9 cellular contexts compared by ENCODE assay signal in the genomic region with DNA sequence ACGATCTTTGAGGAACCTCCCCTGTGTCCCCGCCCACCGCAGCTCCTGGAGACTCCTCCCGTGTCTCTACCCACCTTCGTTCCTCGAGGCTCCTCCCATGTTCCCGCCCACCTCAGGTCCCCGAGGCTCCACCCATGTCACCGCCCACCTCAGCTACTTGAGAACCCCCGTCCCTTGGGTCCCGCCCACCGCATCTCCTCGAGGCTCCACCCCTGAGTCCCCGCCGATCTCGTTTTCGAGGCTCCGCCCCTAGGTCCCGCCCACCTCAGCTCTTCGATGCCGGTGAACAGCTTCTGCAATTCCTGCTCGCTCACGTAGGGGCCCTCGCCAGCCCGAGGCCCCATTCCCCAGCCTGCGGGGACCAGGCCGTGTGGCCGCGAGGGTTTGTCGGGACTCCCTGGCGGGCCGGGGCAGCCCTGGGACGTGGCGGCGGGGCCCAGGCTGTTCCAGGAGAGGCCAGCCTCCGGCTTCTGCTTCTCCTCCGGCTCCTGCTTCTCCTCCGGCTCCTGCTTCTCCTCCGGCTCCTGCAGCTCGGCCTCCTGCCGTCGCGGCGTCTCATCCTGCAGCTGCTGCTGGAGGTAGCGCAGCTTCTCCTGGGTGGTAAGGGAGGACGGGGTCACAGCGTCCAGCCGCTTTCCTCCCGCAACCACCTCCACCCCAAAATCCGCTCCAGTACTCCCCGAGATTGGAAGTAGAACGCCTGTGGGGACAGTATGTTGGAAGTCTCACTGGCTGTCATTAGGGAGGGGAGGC. TPM values are rescaled to one million over a fixed set of nuclear protein-coding genes. Genes with fewer than 3 reads are reported as not detected.
A peak's percentile ranks its signal among the peaks of the same experiment; 100 is the strongest.
DNase-seq lines count a peak whose midpoint lies in the region; ATAC-seq and TF ChIP-seq lines count a peak whose summit lies in the region.
"Had no signal": no experiment of that assay in that cellular context is flagged by ENCODE, and none has a peak within 500 bp of the region (broad histone marks: within the 10 kb centered on the region; RNA-seq: fewer than 3 reads in every experiment).

No MANE protein-coding gene starts in this region.

- ATAC-seq in HG03097 (IDR thresholded peaks at IDR 0.05; ENCODE audit: low FRiP score, unreplicated experiment) = no peak
- ATAC-seq in HG03095 (IDR thresholded peaks at IDR 0.05; ENCODE audit: unreplicated experiment) = no peak
- no peak for ATAC-seq in HG03139 (IDR thresholded peaks at IDR 0.05; ENCODE audit: unreplicated experiment)

- H3K27ac ChIP-seq in KMS-11 (no peak overlapping the region), fibroblast of lung (ENCODE audit: insufficient read depth, low read length) (no peak overlapping the region), sigmoid colon (no peak overlapping the region)

- TF ChIP-seq POLR2A in sigmoid colon (IDR thresholded peaks at IDR 0.05) = no peak

- intact Hi-C loops in sigmoid colon (cut with DNase I) = no loop called here

- H3K79me2 ChIP-seq in KMS-11 (ENCODE audit: insufficient read depth, low read depth) (no peaks in the 10 kb centered on the region), fibroblast of lung (ENCODE audit: control insufficient read depth, insufficient read depth, low read length) (no peaks in the 10 kb centered on the region)

- 51 to 59% methylated on average over 52 of the region's 52 CpGs for WGBS in sigmoid colon, 2 donors

- H3K9me3 ChIP-seq in fibroblast of lung (ENCODE audit: control insufficient read depth, insufficient read depth, low read depth, low read length) (no peaks in the 10 kb centered on the region), sigmoid colon (no peaks in the 10 kb centered on the region)

- no peaks in the 10 kb centered on the region for H3K36me3 ChIP-seq in KMS-11 (ENCODE audit: insufficient read depth)
- no peaks in the 10 kb centered on the region for H3K36me3 ChIP-seq in fibroblast of lung (ENCODE audit: control insufficient read depth, insufficient read depth, low read length)
- no peaks in the 10 kb centered on the region for H3K36me3 ChIP-seq in sigmoid colon

- TF ChIP-seq CTCF in KMS-11 (conservative IDR thresholded peaks at IDR 0.05; ENCODE audit: low read depth, low read length) (no peak), fibroblast of lung (conservative IDR thresholded peaks at IDR 0.05 in 1 of 2, IDR thresholded peaks at IDR 0.05 in 1 of 2; ENCODE audit: low read depth in 1 of 2, low read length in 2 of 2) (no peak), sigmoid colon (IDR thresholded peaks at IDR 0.05) (no peak)

- peak overlapping the region; percentile 72; the same call in 1 of the 2 replicates for H2AFZ ChIP-seq in KMS-11 (ENCODE audit: low read depth)
- no peak overlapping the region for H2AFZ ChIP-seq in fibroblast of lung (ENCODE audit: low read length)

- H3K4me3 ChIP-seq in KMS-11 (IDR thresholded peaks at IDR 0.05; ENCODE audit: insufficient read depth, low read depth, low read length) = no peak overlapping the region
- H3K4me3 ChIP-seq in fibroblast of lung (replicated peaks in 1 of 4; ENCODE audit: control extremely low read depth in 1 of 4, insufficient read depth in 1 of 4, low read depth in 3 of 4, low read length in 4 of 4) = no peak overlapping the region
- H3K4me3 ChIP-seq in sigmoid colon = no peak overlapping the region

- H3K27me3 ChIP-seq in KMS-11 (ENCODE audit: insufficient read depth, low read depth) = peaks cover 3% of the 10 kb centered on the region; the same call in 1 of the 2 replicates
- no peaks in the 10 kb centered on the region for H3K27me3 ChIP-seq in fibroblast of lung (ENCODE audit: control insufficient read depth, insufficient read depth, low read length)
- H3K27me3 ChIP-seq in sigmoid colon = peaks cover 0 to 6% (median 0%) of the 10 kb centered on the region in 3 donors

- H3K9ac ChIP-seq in KMS-11 = no peak overlapping the region
- no peak overlapping the region for H3K9ac ChIP-seq in fibroblast of lung (ENCODE audit: insufficient read depth, low read length)

- peak overlapping the region; percentile 37; the same call in 1 of the 2 replicates for H3K4me2 ChIP-seq in KMS-11
- H3K4me2 ChIP-seq in fibroblast of lung (ENCODE audit: extremely low read depth, insufficient read depth, low read length) = no peak overlapping the region

- H3K4me1 ChIP-seq in KMS-11 (ENCODE audit: low read depth, poor library complexity, severe bottlenecking) (no peaks in the 10 kb centered on the region), fibroblast of lung (ENCODE audit: control insufficient read depth, extremely low read depth, insufficient read depth, low read length) (no peaks in the 10 kb centered on the region), sigmoid colon (no peaks in the 10 kb centered on the region)

- no peak for TF ChIP-seq EP300 in sigmoid colon (IDR thresholded peaks at IDR 0.05)

- peak; percentile 56 to 65 for DNase-seq in activated CD4-positive, alpha-beta T cell treated with anti-CD3 and anti-CD28 coated beads, Interleukin-2, amount 50 U/mL, for 48 hours
- DNase-seq in fibroblast of lung (ENCODE audit: low read depth in 2 of 2) (peak; percentile 38 to 56), sigmoid colon (peak; percentile 78)
- DNase-seq in NK-92 treated with Interleukin-12 subunit alpha and Interleukin-12 subunit beta, amount 100 ng/mL, for 24 hours (lab: John Stamatoyannopoulos, UW) = no peak

- no peaks in the 10 kb centered on the region for H4K20me1 ChIP-seq in KMS-11 (ENCODE audit: insufficient read depth)
- H4K20me1 ChIP-seq in fibroblast of lung (ENCODE audit: control insufficient read depth, extremely low read depth, insufficient read depth, low read length) = no peaks in the 10 kb centered on the region

RNA-seq across cellular contexts. Expression of gene TSKS, which starts 16.7 kb away (rescaled TPM):
- total RNA-seq in fibroblast of lung (0.26 TPM in 1 of 2 replicates, not detected in the other), sigmoid colon (under 1 TPM in 1 of 4 donors, not detected in 3; 0.83 TPM)
- polyA plus RNA-seq in fibroblast of lung (0.07 TPM in 1 of 2 replicates, not detected in the other), sigmoid colon (1 to 10 TPM in 1 of 3 donors, under 1 TPM in 1, not detected in 1; 0.36 to 1.2 TPM)
- 0.14 TPM in 1 of 2 replicates, not detected in the other for polyA plus RNA-seq in fibroblast of lung (2012)
- not detected in 2 replicates for polyA minus RNA-seq in fibroblast of lung (ENCODE audit: low replicate concordance)
- total RNA-seq: M059J had no signal

RNA-seq across cellular contexts. Expression of gene AP2A1, which starts 20.4 kb away (rescaled TPM):
- total RNA-seq in fibroblast of lung (53.4 and 95.0 TPM in 2 replicates), sigmoid colon (10 to 100 TPM; 48.5 to 81.1 (median 52.0) TPM)
- polyA plus RNA-seq in fibroblast of lung (64.2 and 75.9 TPM in 2 replicates), sigmoid colon (10 to 100 TPM; 33.0 to 77.4 (median 40.9) TPM)
- polyA plus RNA-seq in fibroblast of lung (2012) = 102 and 127 TPM in 2 replicates
- 174 and 193 TPM in 2 replicates for polyA minus RNA-seq in fibroblast of lung (ENCODE audit: low replicate concordance)

RNA-seq across cellular contexts. Expression of gene CPT1C, which starts 55.5 kb away (rescaled TPM):
- total RNA-seq in fibroblast of lung = 18.0 and 31.2 TPM in 2 replicates
- polyA plus RNA-seq in fibroblast of lung = 20.0 and 24.0 TPM in 2 replicates
- polyA plus RNA-seq in fibroblast of lung (2012) = 28.9 and 30.9 TPM in 2 replicates
- 33.9 and 42.6 TPM in 2 replicates for polyA minus RNA-seq in fibroblast of lung (ENCODE audit: low replicate concordance)
- 10 to 100 TPM in 1 of 4 donors, 1 to 10 TPM in 3; 3.6 to 28.5 (median 4.3) TPM for total RNA-seq in sigmoid colon
- polyA plus RNA-seq in sigmoid colon = 1 to 10 TPM in 2 of 3 donors, under 1 TPM in 1; 0.69 to 4.2 (median 2.4) TPM

RNA-seq across cellular contexts. Expression of gene ADM5, which starts 57.0 kb away (rescaled TPM):
- total RNA-seq in fibroblast of lung (0.26 and 0.33 TPM in 2 replicates), sigmoid colon (1 to 10 TPM in 3 of 4 donors, under 1 TPM in 1; 0.49 to 1.7 (median 1.5) TPM)
- polyA plus RNA-seq in fibroblast of lung (0.06 and 0.15 TPM in 2 replicates), sigmoid colon (1 to 10 TPM in 1 of 3 donors, not detected in 2; 3.1 TPM)
- polyA plus RNA-seq in fibroblast of lung (2012) = 0.23 and 0.29 TPM in 2 replicates
- 0.82 TPM in 1 of 2 replicates, not detected in the other for polyA minus RNA-seq in fibroblast of lung (ENCODE audit: low replicate concordance)
